8 cellular contexts compared by ENCODE assay signal in the genomic region with DNA sequence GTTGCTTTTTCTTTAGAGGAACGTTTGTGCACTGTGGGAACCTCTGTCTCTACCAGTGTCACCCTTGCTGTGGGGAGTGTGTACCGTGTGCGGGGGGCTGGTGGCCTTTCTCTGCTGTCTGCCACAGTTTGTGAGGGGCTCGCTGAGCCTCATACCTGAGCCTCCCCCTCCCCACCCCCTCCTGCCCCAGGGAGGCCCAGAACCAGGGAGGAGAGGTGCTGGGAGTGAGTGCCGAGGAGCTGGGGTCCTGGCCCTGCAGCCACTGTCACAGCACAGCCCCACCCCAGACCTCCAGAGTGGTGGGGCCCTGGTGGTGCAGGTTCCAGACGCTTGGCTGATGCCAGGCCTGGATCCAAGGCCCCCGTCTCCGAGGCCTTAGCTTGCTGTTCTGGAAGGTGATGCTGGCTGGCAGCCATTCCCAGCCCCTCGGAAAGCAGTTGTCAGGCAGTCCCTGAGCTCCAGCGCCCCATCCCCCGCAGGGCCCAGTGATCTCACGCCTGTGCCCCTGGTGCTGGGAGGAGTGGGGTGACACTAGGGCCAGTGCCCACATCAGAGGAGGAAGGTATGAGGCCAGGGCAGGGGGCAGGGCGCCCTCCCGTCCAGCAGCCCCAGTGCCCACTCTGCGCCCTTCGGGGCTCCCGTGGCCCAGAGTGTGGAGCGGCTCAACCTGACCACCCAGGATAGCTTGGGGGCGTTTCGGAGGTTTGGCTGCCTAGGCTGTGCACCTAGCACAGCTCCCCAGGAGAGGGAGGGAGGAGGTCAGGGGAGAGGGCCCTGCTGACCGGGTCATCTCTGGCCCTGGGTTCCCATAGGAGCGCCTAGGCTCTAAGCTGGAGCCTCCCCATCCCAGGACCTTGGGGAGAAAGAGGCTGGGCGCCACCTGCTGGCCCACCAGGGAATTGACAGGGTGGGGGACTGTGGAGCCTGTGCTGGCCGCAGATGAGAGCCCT. TPM values are rescaled to one million over a fixed set of nuclear protein-coding genes. Genes with fewer than 3 reads are reported as not detected.
A peak's percentile ranks its signal among the peaks of the same experiment; 100 is the strongest.
DNase-seq lines count a peak whose midpoint lies in the region; ATAC-seq, FAIRE-seq and TF ChIP-seq lines count a peak whose summit lies in the region.
"Had no signal": no experiment of that assay in that cellular context is flagged by ENCODE, and none has a peak within 500 bp of the region (broad histone marks: within the 10 kb centered on the region; RNA-seq: fewer than 3 reads in every experiment).

No MANE protein-coding gene starts in this region.

- no peaks in the 10 kb centered on the region for H3K4me1 ChIP-seq in small intestine (ENCODE audit: control insufficient read depth in 2 of 2, insufficient read depth in 1 of 2, low read depth in 1 of 2, low read length in 1 of 2)

- intact Hi-C loops in left cardiac atrium (cut with DNase I), result loop anchor here in 1 of 2 donors (2.0 to 5.0 kb wide), 2 partner anchors 398 to 419 kb away; a partner anchor contains a TSS

- H3K27ac ChIP-seq in small intestine (ENCODE audit: low read depth in 1 of 2, low read length in 1 of 2), result no peak overlapping the region

- DNase-seq in GM12891 (ENCODE audit: insufficient read length, low spot score) (no peak), NCI-H460 (ENCODE audit: extremely low read depth, low read depth) (peak; percentile 30), left cardiac atrium (peak; percentile 65), small intestine (peak; percentile 31), kidney glomerular epithelial cell (lab: John Stamatoyannopoulos, UW) (no peak)
- peak; percentile 49 for DNase-seq in activated naive CD4-positive, alpha-beta T cell treated with anti-CD3 and anti-CD28 coated beads, Interleukin-2, amount 50 U/mL, for 16 hours

- no peaks in the 10 kb centered on the region for H3K9me3 ChIP-seq in small intestine (ENCODE audit: control insufficient read depth, low read depth)

- no peak for TF ChIP-seq POLR2A in GM12891 (IDR thresholded peaks at IDR 0.05; ENCODE audit: low read depth, low read length)

- no peaks in the 10 kb centered on the region for H3K36me3 ChIP-seq in small intestine (ENCODE audit: control insufficient read depth in 2 of 2, insufficient read depth in 2 of 2, low read length in 2 of 2)

- no peak overlapping the region for H3K4me3 ChIP-seq in small intestine (ENCODE audit: low read depth in 1 of 2, low read length in 2 of 2)

- FAIRE-seq in GM12891 (lab: Jason Lieb, UNC), result peak; percentile 91
- no peak for FAIRE-seq in small intestine (lab: Jason Lieb, UNC)

- peak; percentile 78 to 81 for ATAC-seq in left cardiac atrium
- no peak for ATAC-seq in GM18870 (IDR thresholded peaks at IDR 0.05; ENCODE audit: unreplicated experiment)

- 79% methylated on average over 18 to 22 of the region's 24 CpGs for WGBS in small intestine, 3 donors

- no peaks in the 10 kb centered on the region for H3K27me3 ChIP-seq in small intestine (ENCODE audit: control insufficient read depth in 2 of 2, insufficient read depth in 2 of 2, low read length in 2 of 2)

TF ChIP-seq in GM12891, 5 proteins besides CTCF, POLR2A, EP300 and RAD21:
- no peak for TF ChIP-seq TAF1 (IDR thresholded peaks at IDR 0.05; ENCODE audit: low read depth, low read length)
- no peak for TF ChIP-seq PAX5 (IDR thresholded peaks at IDR 0.05; ENCODE audit: insufficient read depth, low read length, severe bottlenecking)
- no peak for TF ChIP-seq SPI1 (IDR thresholded peaks at IDR 0.05; ENCODE audit: low read depth, low read length)
- TF ChIP-seq POLR2AphosphoS5 (IDR thresholded peaks at IDR 0.05; ENCODE audit: low read depth, low read length), result no peak
- no peak for TF ChIP-seq POU2F2 (IDR thresholded peaks at IDR 0.05; ENCODE audit: low read depth, low read length)

RNA-seq across cellular contexts. Expression of a gene that starts 53.0 kb away (rescaled TPM):
- 0.04 TPM for polyA plus RNA-seq in GM12891 (2012; ENCODE audit: low read depth, missing spikeins)
- not detected in 2 replicates for total RNA-seq in NCI-H460 (2014; rRNA removed; shearing (Covaris generic))
- not detected in 2 replicates for polyA plus RNA-seq in NCI-H460 (2014; cell fraction: nucleus; rRNA removed)
- total RNA-seq in left cardiac atrium, result not detected
- not detected for polyA plus RNA-seq in small intestine
- total RNA-seq: T-helper 2 cell treated with Interferon-gamma antibody and Interleukin-4, amounts not matched to agents 100 ng/mL and 5 ng/mL, for 36 hours had no signal

Comparison
In these comparisons a context has a peak if more than half of its experiments do, and no peak if none do; other contexts are left out.
1. DNase-seq: peak in NCI-H460 (single experiment), activated naive CD4-positive, alpha-beta T cell treated with anti-CD3 and anti-CD28 coated beads, Interleukin-2, amount 50 U/mL, for 16 hours (single experiment), left cardiac atrium (single experiment) and small intestine (single experiment); none in GM12891 (single experiment) and kidney glomerular epithelial cell (single experiment).